Comparison of ENCODE assay signal across 27 cellular contexts in the genomic region with DNA sequence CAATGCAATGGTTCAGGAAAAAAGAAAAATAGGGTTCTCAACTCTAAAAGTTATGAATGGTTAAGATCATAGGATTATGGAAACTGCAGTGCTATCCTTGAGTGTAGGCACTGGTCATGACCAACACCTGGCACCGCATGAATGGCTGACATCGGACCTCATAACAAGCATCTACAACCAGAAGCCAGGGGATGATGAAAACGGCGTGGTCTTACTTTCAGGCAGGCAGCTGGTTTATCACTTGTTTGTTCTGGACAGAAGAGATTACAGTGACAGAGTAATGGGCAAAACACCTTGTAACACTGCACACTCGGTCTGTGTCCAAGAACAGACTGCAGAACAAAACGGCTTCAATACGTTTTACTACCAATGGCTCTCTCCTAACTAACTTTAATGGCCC.
DNase-seq lines count a peak whose midpoint lies in the region; ATAC-seq, FAIRE-seq and TF ChIP-seq lines count a peak whose summit lies in the region.
"Had no signal": no experiment of that assay in that cellular context is flagged by ENCODE, and none has a peak within 500 bp of the region (broad histone marks: within the 10 kb centered on the region; RNA-seq: fewer than 3 reads in every experiment).

No MANE protein-coding gene starts in this region.

- no TSS peak for BruUV-seq in endothelial cell of umbilical vein (replicated peaks; lab: Mats Ljungman, UMichigan)

- CTCF ChIA-PET in endothelial cell of umbilical vein (lab: Charles Lee): interaction anchor here (1.2 to 6.5 kb wide), 3 partner anchors 148 to 1575 kb away, joined by 3 to 158 read pairs (median 9); no protein-coding TSS in a partner anchor

- dilution Hi-C loops in endothelial cell of umbilical vein (cut with MboI; ENCODE audit: extremely low pct_ligation_motif_present, low sequenced_read_pairs): no loop called here

- H3K27ac ChIP-seq in heart right ventricle: peak overlapping the region in 1 of 10 donors; percentile 12
- no peak overlapping the region for H3K27ac ChIP-seq in endothelial cell of umbilical vein (ENCODE audit: insufficient read depth, low read depth, low read length)
- H3K27ac ChIP-seq in gastrocnemius medialis: peak overlapping the region in 1 of 4 donors; percentile 27
- H3K27ac ChIP-seq in lower lobe of right lung: no peak overlapping the region
- H3K27ac ChIP-seq: BLaER1, GM23248, HL-60, KMS-11 had no signal

- no peaks in the 10 kb centered on the region for H3K27me3 Mint-ChIP-seq in nephron progenitor cell (ENCODE audit: low read depth, poor library complexity)
- H3K27me3 Mint-ChIP-seq: CD4-positive, CD25-positive, alpha-beta regulatory T cell; IgD-negative memory B cell had no signal

- peaks cover 40% of the 10 kb centered on the region for H3K36me3 Mint-ChIP-seq in nephron progenitor cell (ENCODE audit: low read depth)

- no peaks in the 10 kb centered on the region for H3K9me1 ChIP-seq in endothelial cell of umbilical vein (replicated peaks; ENCODE audit: control insufficient read depth, extremely low read depth, insufficient read depth, low read length)

- H3K4me1 ChIP-seq in heart right ventricle (peaks cover 2 to 56% (median 19%) of the 10 kb centered on the region in 9 donors), endothelial cell of umbilical vein (ENCODE audit: control insufficient read depth, extremely low read depth, insufficient read depth, low read length) (peaks cover 16% of the 10 kb centered on the region), gastrocnemius medialis (peaks cover 10 to 12% of the 10 kb centered on the region in 2 donors), lower lobe of right lung (no peaks in the 10 kb centered on the region)

- intact Hi-C loops in heart right ventricle (cut with DNase I) (loop anchor here in 9 of 10 donors (5.0 to 10.0 kb wide), 7 partner anchors 147 to 1580 kb away; no protein-coding TSS in a partner anchor), Right ventricle myocardium inferior (cut with DNase I) (loop anchor here (10.0 kb wide), 1 partner anchor 1580 kb away; no protein-coding TSS in a partner anchor), endothelial cell of umbilical vein (cut with micrococcal nuclease) (loop anchor here (5.0 to 10.0 kb wide), 3 partner anchors 610 to 977 kb away; a partner anchor contains a TSS), gastrocnemius medialis (cut with DNase I; ENCODE audit: low total_unique reads) (loop anchor here (5.0 to 10.0 kb wide), 3 partner anchors 820 to 1577 kb away; a partner anchor contains a TSS), lower lobe of right lung (cut with DNase I) (no loop called here)

- no peaks in the 10 kb centered on the region for H3K9me3 ChIP-seq in heart right ventricle
- no peaks in the 10 kb centered on the region for H3K9me3 ChIP-seq in endothelial cell of umbilical vein (replicated peaks; ENCODE audit: control insufficient read depth, insufficient read depth, low read length)
- H3K9me3 ChIP-seq in gastrocnemius medialis: no peaks in the 10 kb centered on the region
- H3K9me3 ChIP-seq in lower lobe of right lung: no peaks in the 10 kb centered on the region

- no peak overlapping the region for H3K27ac Mint-ChIP-seq in nephron progenitor cell
- H3K27ac Mint-ChIP-seq: CD4-positive, CD25-positive, alpha-beta regulatory T cell; IgD-negative memory B cell had no signal

- WGBS in heart right ventricle, 2 donors: 56 to 63% methylated on average over 7 of the region's 7 CpGs

- no peak overlapping the region for H2AFZ ChIP-seq in endothelial cell of umbilical vein (ENCODE audit: low read depth, low read length)
- H2AFZ ChIP-seq: GM23248 had no signal

- in situ Hi-C loops in gastrocnemius medialis (cut with MboI; ENCODE audit: low sequenced_read_pairs in 4 of 4): loop anchor here (5.0 to 25.0 kb wide), 6 partner anchors 427 to 1577 kb away; no protein-coding TSS in a partner anchor

- ATAC-seq in heart right ventricle (peak in 6 of 8 donors; percentile 12 to 92 (median 71)), Right ventricle myocardium inferior (no peak), gastrocnemius medialis (peak in 1 of 2 donors; percentile 64), lower lobe of right lung (no peak)
- ATAC-seq: PC-3 had no signal

- H3K4me1 Mint-ChIP-seq in nephron progenitor cell: peaks cover 20% of the 10 kb centered on the region
- H3K4me1 Mint-ChIP-seq: IgD-negative memory B cell had no signal

- peaks cover 0 to 13% (median 0%) of the 10 kb centered on the region in 9 donors for H3K36me3 ChIP-seq in heart right ventricle
- H3K36me3 ChIP-seq in endothelial cell of umbilical vein (ENCODE audit: control insufficient read depth in 2 of 2, extremely low read depth in 1 of 2, insufficient read depth in 2 of 2, low read length in 2 of 2): no peaks in the 10 kb centered on the region
- H3K36me3 ChIP-seq in gastrocnemius medialis: no peaks in the 10 kb centered on the region
- H3K36me3 ChIP-seq in lower lobe of right lung: no peaks in the 10 kb centered on the region

- H3K79me2 ChIP-seq in endothelial cell of umbilical vein (ENCODE audit: control insufficient read depth, insufficient read depth, low read length): no peaks in the 10 kb centered on the region

- TF ChIP-seq POLR2A in endothelial cell of umbilical vein (IDR thresholded peaks at IDR 0.05; ENCODE audit: low read depth, low read length) (no peak), gastrocnemius medialis (IDR thresholded peaks at IDR 0.05) (no peak)

- POLR2A ChIA-PET in endothelial cell of umbilical vein (lab: Charles Lee): no interaction called here

- FAIRE-seq in endothelial cell of umbilical vein (lab: Jason Lieb, UNC): no peak
- FAIRE-seq: G401.6 had no signal

- H3K4me3 Mint-ChIP-seq in nephron progenitor cell: no peak overlapping the region
- H3K4me3 Mint-ChIP-seq: CD4-positive, CD25-positive, alpha-beta regulatory T cell; IgD-negative memory B cell had no signal

- H3K27me3 ChIP-seq in heart right ventricle (no peaks in the 10 kb centered on the region), endothelial cell of umbilical vein (ENCODE audit: control insufficient read depth in 2 of 2, insufficient read depth in 2 of 2, low read length in 2 of 2) (peaks cover 0 to 9% of the 10 kb centered on the region in 2 experiments), gastrocnemius medialis (no peaks in the 10 kb centered on the region), lower lobe of right lung (ENCODE audit: low read depth) (no peaks in the 10 kb centered on the region)
- H3K27me3 ChIP-seq: BLaER1 had no signal

- no peaks in the 10 kb centered on the region for H3K9me3 Mint-ChIP-seq in nephron progenitor cell
- H3K9me3 Mint-ChIP-seq: CD4-positive, CD25-positive, alpha-beta regulatory T cell; IgD-negative memory B cell had no signal

- DNase-seq in heart right ventricle (peak in 1 of 2 donors; percentile 43), Right ventricle myocardium inferior (ENCODE audit: missing footprints) (no peak), NCI-H82 treated with DMSO at 0.1 percent for 48 hours (lab: John Stamatoyannopoulos, UW; ENCODE audit: unreplicated experiment) (peak; percentile 95), endothelial cell of umbilical vein (ENCODE audit: low read depth, low spot score) (no peak), gastrocnemius medialis (peak; percentile 29 to 31), lower lobe of right lung (no peak), superior temporal gyrus (ENCODE audit: extremely low spot score) (no peak), nephron progenitor cell (no peak)
- DNase-seq: CD4-positive, CD25-positive, alpha-beta regulatory T cell; DMS53; GM23248; H7; NCI-H1092; NCI-H1417 treated with DMSO at 0.1 percent for 48 hours; NCI-H1694 treated with DMSO at 0.1 percent for 48 hours; NCI-H2081; NCI-H226; NCI-H510A; NCI-H69; NK-92 treated with Interleukin-12 subunit alpha and Interleukin-12 subunit beta, amount 100 ng/mL, for 24 hours; PC-3; SHP77 had no signal

- no peak overlapping the region for H3K9ac ChIP-seq in endothelial cell of umbilical vein (replicated peaks; ENCODE audit: extremely low read depth, insufficient read depth, low read length)
- H3K9ac ChIP-seq: BLaER1, GM23248, KMS-11 had no signal

- H3K4me2 ChIP-seq in endothelial cell of umbilical vein (ENCODE audit: insufficient read depth, low read length): peak overlapping the region; percentile 48
- H3K4me2 ChIP-seq: BLaER1, KMS-11 had no signal

- H3K4me3 ChIP-seq in heart right ventricle (no peak overlapping the region), endothelial cell of umbilical vein (replicated peaks in 1 of 3; ENCODE audit: insufficient read depth in 1 of 3, low read depth in 1 of 3, low read length in 3 of 3) (no peak overlapping the region), gastrocnemius medialis (no peak overlapping the region), lower lobe of right lung (no peak overlapping the region)
- H3K4me3 ChIP-seq: BLaER1, GM23248 had no signal

- H4K20me1 ChIP-seq in endothelial cell of umbilical vein (replicated peaks; ENCODE audit: control insufficient read depth, extremely low read depth, insufficient read depth, low read length): peaks cover 7% of the 10 kb centered on the region
- H4K20me1 ChIP-seq: BLaER1 had no signal

- TF ChIP-seq CTCF in heart right ventricle (IDR thresholded peaks at IDR 0.05): no peak
- TF ChIP-seq CTCF in endothelial cell of umbilical vein (IDR thresholded peaks at IDR 0.05; ENCODE audit: extremely low read depth in 1 of 2, insufficient read depth in 1 of 2, low read depth in 1 of 2, low read length in 2 of 2): no peak
- no peak for TF ChIP-seq CTCF in gastrocnemius medialis (IDR thresholded peaks at IDR 0.05 in 4 of 5, conservative IDR thresholded peaks at IDR 0.05 in 1 of 5)
- no peak for TF ChIP-seq CTCF in lower lobe of right lung (IDR thresholded peaks at IDR 0.05)
- no peak for TF ChIP-seq CTCF in nephron progenitor cell (IDR thresholded peaks at IDR 0.05)

TF ChIP-seq in endothelial cell of umbilical vein, 7 proteins besides CTCF, POLR2A, EP300 and RAD21:
- no peak for TF ChIP-seq FOS (IDR thresholded peaks at IDR 0.05; ENCODE audit: borderline replicate concordance, insufficient read depth, low read length)
- TF ChIP-seq POLR2AphosphoS5 (IDR thresholded peaks at IDR 0.05; ENCODE audit: insufficient read depth, low read depth, low read length): no peak
- TF ChIP-seq, protein P1, sequence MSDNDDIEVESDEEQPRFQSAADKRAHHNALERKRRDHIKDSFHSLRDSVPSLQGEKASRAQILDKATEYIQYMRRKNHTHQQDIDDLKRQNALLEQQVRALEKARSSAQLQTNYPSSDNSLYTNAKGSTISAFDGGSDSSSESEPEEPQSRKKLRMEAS (IDR thresholded peaks at IDR 0.05; ENCODE audit: insufficient read depth, insufficient read length): no peak
- TF ChIP-seq GATA2 (IDR thresholded peaks at IDR 0.05; ENCODE audit: insufficient read depth, insufficient read length, low read depth, low read length): no peak
- TF ChIP-seq EZH2 (IDR thresholded peaks at IDR 0.05; ENCODE audit: borderline replicate concordance, low read depth, low read length, severe bottlenecking): no peak
- TF ChIP-seq JUN (IDR thresholded peaks at IDR 0.05; ENCODE audit: borderline replicate concordance, insufficient read depth, insufficient read length, low read depth): no peak
- TF ChIP-seq MYC (IDR thresholded peaks at IDR 0.05; ENCODE audit: low read depth, low read length): no peak

Comparison
In these comparisons a context has a peak if more than half of its experiments do, and no peak if none do; other contexts are left out.
1. ATAC-seq: peak in heart right ventricle (6 of 8); none in Right ventricle myocardium inferior (single experiment) and lower lobe of right lung (0 of 2).
2. DNase-seq: peak in NCI-H82 treated with DMSO at 0.1 percent for 48 hours (single experiment) and gastrocnemius medialis (2 of 2); none in Right ventricle myocardium inferior (single experiment), endothelial cell of umbilical vein (single experiment), lower lobe of right lung (single experiment), superior temporal gyrus (single experiment) and nephron progenitor cell (single experiment).